16 cellular contexts compared by ENCODE assay signal in genomic region chr7:107152011-107152410, GRCh38. TPM values are rescaled to one million over a fixed set of nuclear protein-coding genes. Genes with fewer than 3 reads are reported as not detected.
DNase-seq lines count a peak whose midpoint lies in the region; ATAC-seq and TF ChIP-seq lines count a peak whose summit lies in the region.
"Had no signal": no experiment of that assay in that cellular context is flagged by ENCODE, and none has a peak within 500 bp of the region (broad histone marks: within the 10 kb centered on the region; RNA-seq: fewer than 3 reads in every experiment).

No MANE protein-coding gene starts in this region.

- peak; percentile 14 for DNase-seq in AG08395 (ENCODE audit: low spot score)
- DNase-seq in HK-2 (ENCODE audit: unreplicated experiment): peak; percentile 5
- peak; percentile 77 to 82 for DNase-seq in foreskin fibroblast
- no peak for DNase-seq in SKM-1 (lab: John Stamatoyannopoulos, UW; ENCODE audit: unreplicated experiment)
- no peak for DNase-seq in KG1 (lab: John Stamatoyannopoulos, UW)
- DNase-seq in BE2C: no peak
- DNase-seq: colonic mucosa; foreskin melanocyte; H7; NCI-H1105; NCI-H510A treated with DMSO at 0.1 percent for 48 hours; stimulated activated CD4-positive, alpha-beta T cell treated with anti-CD3 and anti-CD28 coated beads, Interleukin-1b, Interleukin-23, amount 100 ng/mL, for 48 hours had no signal

- H3K4me1 Mint-ChIP-seq in activated T-helper 17 cell treated with anti-CD3 and anti-CD28 coated beads, Interleukin-2, amount 50 U/mL, for 72 hours: no peaks in the 10 kb centered on the region

- peaks cover 5% of the 10 kb centered on the region; the same call in 1 of the 2 replicates for H3K4me1 ChIP-seq in BE2C
- H3K4me1 ChIP-seq: colonic mucosa had no signal

- H3K27me3 Mint-ChIP-seq in activated T-helper 17 cell treated with anti-CD3 and anti-CD28 coated beads, Interleukin-2, amount 50 U/mL, for 72 hours: no peaks in the 10 kb centered on the region
- H3K27me3 Mint-ChIP-seq: activated naive CD8-positive, alpha-beta T cell had no signal

- no peaks in the 10 kb centered on the region for H3K27me3 ChIP-seq in BE2C
- H3K27me3 ChIP-seq: colonic mucosa, SJSA1 had no signal

- H3K27ac Mint-ChIP-seq in activated T-helper 17 cell treated with anti-CD3 and anti-CD28 coated beads, Interleukin-2, amount 50 U/mL, for 72 hours: no peak overlapping the region
- H3K27ac Mint-ChIP-seq: activated naive CD8-positive, alpha-beta T cell had no signal

- H3K9me3 ChIP-seq in BE2C: no peaks in the 10 kb centered on the region
- H3K9me3 ChIP-seq: colonic mucosa, SJSA1 had no signal

- peak; percentile 57 for ATAC-seq in activated T-helper 17 cell treated with anti-CD3 and anti-CD28 coated beads, Interleukin-2, amount 50 U/mL, for 72 hours (replicated peaks)
- ATAC-seq in HG03135 (IDR thresholded peaks at IDR 0.05; ENCODE audit: unreplicated experiment): no peak

- no peaks in the 10 kb centered on the region; the same call in 1 of the 2 replicates for H3K36me3 ChIP-seq in BE2C
- H3K36me3 ChIP-seq: colonic mucosa, SJSA1 had no signal

- H3K4me3 Mint-ChIP-seq in activated T-helper 17 cell treated with anti-CD3 and anti-CD28 coated beads, Interleukin-2, amount 50 U/mL, for 72 hours: no peak overlapping the region
- H3K4me3 Mint-ChIP-seq: activated naive CD8-positive, alpha-beta T cell had no signal

- TF ChIP-seq CTCF in foreskin fibroblast (IDR thresholded peaks at IDR 0.05; ENCODE audit: low read depth, low read length) (peak; percentile 9), BE2C (IDR thresholded peaks at IDR 0.05; ENCODE audit: low read depth, low read length) (no peak)

- H3K4me3 ChIP-seq in foreskin fibroblast (ENCODE audit: low read depth in 1 of 2, low read length in 2 of 2): no peak overlapping the region
- H3K4me3 ChIP-seq in BE2C (ENCODE audit: low read depth, low read length): no peak overlapping the region
- H3K4me3 ChIP-seq: colonic mucosa, SJSA1 had no signal

- no peaks in the 10 kb centered on the region for H3K9me3 Mint-ChIP-seq in activated T-helper 17 cell treated with anti-CD3 and anti-CD28 coated beads, Interleukin-2, amount 50 U/mL, for 72 hours

- no peaks in the 10 kb centered on the region for H3K36me3 Mint-ChIP-seq in activated T-helper 17 cell treated with anti-CD3 and anti-CD28 coated beads, Interleukin-2, amount 50 U/mL, for 72 hours (ENCODE audit: low read depth)
- H3K36me3 Mint-ChIP-seq: activated naive CD8-positive, alpha-beta T cell had no signal

RNA-seq across cellular contexts. Expression of gene HBP1, which starts 16.8 kb away (rescaled TPM):
- total RNA-seq in activated T-helper 17 cell treated with anti-CD3 and anti-CD28 coated beads, Interleukin-2, amount 50 U/mL, for 72 hours: 10 to 100 TPM; 21.8 to 63.5 TPM
- 18.7 TPM for polyA plus RNA-seq in BE2C (2012; ENCODE audit: insufficient read depth, insufficient read length, low read depth)

Comparison
In these comparisons a context has a peak if more than half of its experiments do, and no peak if none do; other contexts are left out.
1. DNase-seq: peak in AG08395 (single experiment), HK-2 (single experiment) and foreskin fibroblast (2 of 2); none in SKM-1 (single experiment), KG1 (single experiment) and BE2C (single experiment).